1 cellular context compared by ENCODE assay signal in genomic region chr1:18091660-18092446, GRCh38.
TF ChIP-seq lines count a peak whose summit lies in the region.

No MANE protein-coding gene starts in this region.

TF ChIP-seq in H1, 55 proteins besides CTCF, POLR2A, EP300 and RAD21:
- TF ChIP-seq RXRA (IDR thresholded peaks at IDR 0.05; ENCODE audit: insufficient read depth, low read depth, low read length) (no peak), CHD2 (IDR thresholded peaks at IDR 0.05; ENCODE audit: low read length) (no peak), TCF12 (IDR thresholded peaks at IDR 0.05; ENCODE audit: low read depth, low read length) (no peak), KDM4A (IDR thresholded peaks at IDR 0.05; ENCODE audit: low read depth, low read length, severe bottlenecking) (no peak), TAF7 (optimal IDR thresholded peaks at IDR 0.05; ENCODE audit: borderline replicate concordance, low read depth, low read length) (no peak), MAX (IDR thresholded peaks at IDR 0.05) (no peak), ASH2L (IDR thresholded peaks at IDR 0.05; ENCODE audit: low read length) (no peak), CHD7 (IDR thresholded peaks at IDR 0.05; ENCODE audit: insufficient replicate concordance, low read length) (no peak), RNF2 (IDR thresholded peaks at IDR 0.05; ENCODE audit: borderline replicate concordance, low read depth, low read length, missing control alignments, poor library complexity, severe bottlenecking) (no peak), USF2 (IDR thresholded peaks at IDR 0.05; ENCODE audit: low read length) (no peak), FOSL1 (IDR thresholded peaks at IDR 0.05; ENCODE audit: insufficient read depth, low read depth, low read length) (no peak), CBX8 (IDR thresholded peaks at IDR 0.05; ENCODE audit: borderline replicate concordance, low read depth, low read length) (no peak), JUND (IDR thresholded peaks at IDR 0.05; ENCODE audit: low read length) (no peak), EGR1 (IDR thresholded peaks at IDR 0.05; ENCODE audit: borderline replicate concordance, low read depth, low read length) (no peak), HDAC6 (IDR thresholded peaks at IDR 0.05; ENCODE audit: low read depth, low read length) (no peak), BCL11A (IDR thresholded peaks at IDR 0.05; ENCODE audit: low read depth in 2 of 2, low read length in 2 of 2) (no peak)
